Comparison of ENCODE assay signal across 16 cellular contexts in genomic region chr2:230129343-230129742, GRCh38.
DNase-seq lines count a peak whose midpoint lies in the region; ATAC-seq and TF ChIP-seq lines count a peak whose summit lies in the region.
"Had no signal": no experiment of that assay in that cellular context is flagged by ENCODE, and none has a peak within 500 bp of the region (broad histone marks: within the 10 kb centered on the region; RNA-seq: fewer than 3 reads in every experiment).

No MANE protein-coding gene starts in this region.

- H3K4me3 ChIP-seq in stomach: no peak overlapping the region
- H3K4me3 ChIP-seq: psoas muscle had no signal

- H3K36me3 Mint-ChIP-seq in progenitor cell of endocrine pancreas (ENCODE audit: insufficient read depth) (no peaks in the 10 kb centered on the region), immature natural killer cell (peaks cover 0 to 3% (median 0%) of the 10 kb centered on the region in 3 donors)

- TF ChIP-seq EP300 in stomach (IDR thresholded peaks at IDR 0.05): no peak

- intact Hi-C loops in left colon (cut with DNase I, micrococcal nuclease) (no loop called here), stomach (cut with DNase I; ENCODE audit: low total_unique reads) (no loop called here)

- peak; percentile 18 for DNase-seq in NCI-H510A treated with DMSO at 0.1 percent for 48 hours (lab: John Stamatoyannopoulos, UW)
- no peak for DNase-seq in NCI-H510A (lab: John Stamatoyannopoulos, UW)
- no peak for DNase-seq in left colon
- DNase-seq in stomach: no peak
- DNase-seq in progenitor cell of endocrine pancreas (ENCODE audit: low spot score, unreplicated experiment): no peak
- DNase-seq in immature natural killer cell: no peak
- DNase-seq: 8988T; activated CD8-positive, alpha-beta T cell treated with anti-CD3 and anti-CD28 coated beads, Interleukin-2, amount 10 ng/mL, durations not matched to agents 7 days and 5 days; dorsolateral prefrontal cortex; foreskin keratinocyte; psoas muscle; stimulated activated CD4-positive, alpha-beta T cell treated with anti-CD3 and anti-CD28 coated beads, Interleukin-4, amount 100 ng/mL, for 1 hour had no signal

- H3K4me1 ChIP-seq in stomach: peaks cover 0 to 8% (median 0%) of the 10 kb centered on the region in 4 donors
- H3K4me1 ChIP-seq: foreskin keratinocyte, psoas muscle had no signal

- 65 to 85% (median 79%) methylated on average over 1 of the region's 1 CpG for WGBS in stomach, 5 donors

- no peak for TF ChIP-seq POLR2A in stomach (IDR thresholded peaks at IDR 0.05)

- TF ChIP-seq CTCF in VCaP (conservative IDR thresholded peaks at IDR 0.05): no peak
- TF ChIP-seq CTCF in stomach (IDR thresholded peaks at IDR 0.05): no peak
- no peak for TF ChIP-seq CTCF in progenitor cell of endocrine pancreas (IDR thresholded peaks at IDR 0.05; ENCODE audit: unreplicated experiment)

- H3K27ac ChIP-seq in VCaP: peak overlapping the region; percentile 28; the same call in 1 of the 2 replicates
- H3K27ac ChIP-seq in stomach: peak overlapping the region in 4 of 5 donors; percentile 23 to 72 (median 66)
- H3K27ac ChIP-seq: foreskin keratinocyte, psoas muscle had no signal

- H3K27me3 Mint-ChIP-seq in progenitor cell of endocrine pancreas (no peaks in the 10 kb centered on the region), immature natural killer cell (ENCODE audit: low read depth in 3 of 3) (peaks cover 0 to 1% (median 0%) of the 10 kb centered on the region in 3 donors)

- H3K4me3 Mint-ChIP-seq in progenitor cell of endocrine pancreas (ENCODE audit: low read depth) (no peak overlapping the region), immature natural killer cell (no peak overlapping the region)
- H3K4me3 Mint-ChIP-seq: activated CD8-positive, alpha-beta T cell treated with anti-CD3 and anti-CD28 coated beads, Interleukin-2, amount 10 ng/mL, durations not matched to agents 7 days and 5 days; activated T-helper 17 cell treated with anti-CD3 and anti-CD28 coated beads, Interleukin-2, amount 50 U/mL, for 72 hours had no signal

- ATAC-seq in left colon: peak; percentile 91
- no peak for ATAC-seq in HG03045 (IDR thresholded peaks at IDR 0.05; ENCODE audit: unreplicated experiment)
- ATAC-seq: activated CD8-positive, alpha-beta T cell treated with anti-CD3 and anti-CD28 coated beads, Interleukin-2, amount 10 ng/mL, durations not matched to agents 7 days and 5 days; activated T-helper 17 cell treated with anti-CD3 and anti-CD28 coated beads, Interleukin-2, amount 50 U/mL, for 72 hours; foreskin keratinocyte; psoas muscle; SK-N-SH treated with all-trans-retinoic acid at 6 μM for 48 hours had no signal

- peaks cover 0 to 11% (median 0%) of the 10 kb centered on the region in 4 donors for H3K9me3 ChIP-seq in stomach
- H3K9me3 ChIP-seq: psoas muscle had no signal

- H3K9me3 Mint-ChIP-seq in progenitor cell of endocrine pancreas (ENCODE audit: low read depth): peaks cover 3% of the 10 kb centered on the region
- peaks cover 0 to 8% (median 0%) of the 10 kb centered on the region in 6 donors for H3K9me3 Mint-ChIP-seq in immature natural killer cell
- H3K9me3 Mint-ChIP-seq: activated T-helper 17 cell treated with anti-CD3 and anti-CD28 coated beads, Interleukin-2, amount 50 U/mL, for 72 hours had no signal

- H3K27me3 ChIP-seq in stomach: no peaks in the 10 kb centered on the region

- H3K36me3 ChIP-seq in stomach: no peaks in the 10 kb centered on the region

- peaks cover 5% of the 10 kb centered on the region for H3K4me1 Mint-ChIP-seq in progenitor cell of endocrine pancreas (ENCODE audit: low read depth)
- H3K4me1 Mint-ChIP-seq in immature natural killer cell: peaks cover 15 to 29% of the 10 kb centered on the region in 2 donors
- H3K4me1 Mint-ChIP-seq: activated T-helper 17 cell treated with anti-CD3 and anti-CD28 coated beads, Interleukin-2, amount 50 U/mL, for 72 hours had no signal

- no peak overlapping the region for H3K27ac Mint-ChIP-seq in progenitor cell of endocrine pancreas
- no peak overlapping the region for H3K27ac Mint-ChIP-seq in immature natural killer cell
- H3K27ac Mint-ChIP-seq: activated CD8-positive, alpha-beta T cell treated with anti-CD3 and anti-CD28 coated beads, Interleukin-2, amount 10 ng/mL, durations not matched to agents 7 days and 5 days; activated T-helper 17 cell treated with anti-CD3 and anti-CD28 coated beads, Interleukin-2, amount 50 U/mL, for 72 hours had no signal
